2 cellular contexts compared by ENCODE assay signal in genomic region chr16:13463619-13464018, GRCh38.
TF ChIP-seq lines count a peak whose summit lies in the region.

No MANE protein-coding gene starts in this region.

TF ChIP-seq in liver, 16 proteins besides CTCF, POLR2A, EP300 and RAD21 (continued from another document):
- TF ChIP-seq, protein P1, sequence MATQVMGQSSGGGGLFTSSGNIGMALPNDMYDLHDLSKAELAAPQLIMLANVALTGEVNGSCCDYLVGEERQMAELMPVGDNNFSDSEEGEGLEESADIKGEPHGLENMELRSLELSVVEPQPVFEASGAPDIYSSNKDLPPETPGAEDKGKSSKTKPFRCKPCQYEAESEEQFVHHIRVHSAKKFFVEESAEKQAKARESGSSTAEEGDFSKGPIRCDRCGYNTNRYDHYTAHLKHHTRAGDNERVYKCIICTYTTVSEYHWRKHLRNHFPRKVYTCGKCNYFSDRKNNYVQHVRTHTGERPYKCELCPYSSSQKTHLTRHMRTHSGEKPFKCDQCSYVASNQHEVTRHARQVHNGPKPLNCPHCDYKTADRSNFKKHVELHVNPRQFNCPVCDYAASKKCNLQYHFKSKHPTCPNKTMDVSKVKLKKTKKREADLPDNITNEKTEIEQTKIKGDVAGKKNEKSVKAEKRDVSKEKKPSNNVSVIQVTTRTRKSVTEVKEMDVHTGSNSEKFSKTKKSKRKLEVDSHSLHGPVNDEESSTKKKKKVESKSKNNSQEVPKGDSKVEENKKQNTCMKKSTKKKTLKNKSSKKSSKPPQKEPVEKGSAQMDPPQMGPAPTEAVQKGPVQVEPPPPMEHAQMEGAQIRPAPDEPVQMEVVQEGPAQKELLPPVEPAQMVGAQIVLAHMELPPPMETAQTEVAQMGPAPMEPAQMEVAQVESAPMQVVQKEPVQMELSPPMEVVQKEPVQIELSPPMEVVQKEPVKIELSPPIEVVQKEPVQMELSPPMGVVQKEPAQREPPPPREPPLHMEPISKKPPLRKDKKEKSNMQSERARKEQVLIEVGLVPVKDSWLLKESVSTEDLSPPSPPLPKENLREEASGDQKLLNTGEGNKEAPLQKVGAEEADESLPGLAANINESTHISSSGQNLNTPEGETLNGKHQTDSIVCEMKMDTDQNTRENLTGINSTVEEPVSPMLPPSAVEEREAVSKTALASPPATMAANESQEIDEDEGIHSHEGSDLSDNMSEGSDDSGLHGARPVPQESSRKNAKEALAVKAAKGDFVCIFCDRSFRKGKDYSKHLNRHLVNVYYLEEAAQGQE (IDR thresholded peaks at IDR 0.05) = peak; percentile 23
- TF ChIP-seq FOXA2 (IDR thresholded peaks at IDR 0.05) = peak; percentile 49
- peak in 1 of 2 donors; percentile 29 for TF ChIP-seq GABPA (IDR thresholded peaks at IDR 0.05 in 1 of 2, conservative IDR thresholded peaks at IDR 0.05 in 1 of 2)
- no peak for TF ChIP-seq NR2F2 (IDR thresholded peaks at IDR 0.05)
- TF ChIP-seq, protein P2, sequence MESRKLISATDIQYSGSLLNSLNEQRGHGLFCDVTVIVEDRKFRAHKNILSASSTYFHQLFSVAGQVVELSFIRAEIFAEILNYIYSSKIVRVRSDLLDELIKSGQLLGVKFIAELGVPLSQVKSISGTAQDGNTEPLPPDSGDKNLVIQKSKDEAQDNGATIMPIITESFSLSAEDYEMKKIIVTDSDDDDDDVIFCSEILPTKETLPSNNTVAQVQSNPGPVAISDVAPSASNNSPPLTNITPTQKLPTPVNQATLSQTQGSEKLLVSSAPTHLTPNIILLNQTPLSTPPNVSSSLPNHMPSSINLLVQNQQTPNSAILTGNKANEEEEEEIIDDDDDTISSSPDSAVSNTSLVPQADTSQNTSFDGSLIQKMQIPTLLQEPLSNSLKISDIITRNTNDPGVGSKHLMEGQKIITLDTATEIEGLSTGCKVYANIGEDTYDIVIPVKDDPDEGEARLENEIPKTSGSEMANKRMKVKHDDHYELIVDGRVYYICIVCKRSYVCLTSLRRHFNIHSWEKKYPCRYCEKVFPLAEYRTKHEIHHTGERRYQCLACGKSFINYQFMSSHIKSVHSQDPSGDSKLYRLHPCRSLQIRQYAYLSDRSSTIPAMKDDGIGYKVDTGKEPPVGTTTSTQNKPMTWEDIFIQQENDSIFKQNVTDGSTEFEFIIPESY (IDR thresholded peaks at IDR 0.05) = peak; percentile 65
- peak; percentile 27 for TF ChIP-seq YY1 (IDR thresholded peaks at IDR 0.05)
- peak; percentile 34 for TF ChIP-seq FOXA1 (IDR thresholded peaks at IDR 0.05)
- TF ChIP-seq, protein P3, sequence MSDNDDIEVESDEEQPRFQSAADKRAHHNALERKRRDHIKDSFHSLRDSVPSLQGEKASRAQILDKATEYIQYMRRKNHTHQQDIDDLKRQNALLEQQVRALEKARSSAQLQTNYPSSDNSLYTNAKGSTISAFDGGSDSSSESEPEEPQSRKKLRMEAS (IDR thresholded peaks at IDR 0.05) = peak; percentile 63
- TF ChIP-seq HNF4A (conservative IDR thresholded peaks at IDR 0.05) = peak; percentile 51 to 70
- no peak for TF ChIP-seq HNF4G (IDR thresholded peaks at IDR 0.05)

TF ChIP-seq in HepG2, 621 proteins besides CTCF, POLR2A, EP300 and RAD21 (continued from another document):
- TF ChIP-seq, protein P4, sequence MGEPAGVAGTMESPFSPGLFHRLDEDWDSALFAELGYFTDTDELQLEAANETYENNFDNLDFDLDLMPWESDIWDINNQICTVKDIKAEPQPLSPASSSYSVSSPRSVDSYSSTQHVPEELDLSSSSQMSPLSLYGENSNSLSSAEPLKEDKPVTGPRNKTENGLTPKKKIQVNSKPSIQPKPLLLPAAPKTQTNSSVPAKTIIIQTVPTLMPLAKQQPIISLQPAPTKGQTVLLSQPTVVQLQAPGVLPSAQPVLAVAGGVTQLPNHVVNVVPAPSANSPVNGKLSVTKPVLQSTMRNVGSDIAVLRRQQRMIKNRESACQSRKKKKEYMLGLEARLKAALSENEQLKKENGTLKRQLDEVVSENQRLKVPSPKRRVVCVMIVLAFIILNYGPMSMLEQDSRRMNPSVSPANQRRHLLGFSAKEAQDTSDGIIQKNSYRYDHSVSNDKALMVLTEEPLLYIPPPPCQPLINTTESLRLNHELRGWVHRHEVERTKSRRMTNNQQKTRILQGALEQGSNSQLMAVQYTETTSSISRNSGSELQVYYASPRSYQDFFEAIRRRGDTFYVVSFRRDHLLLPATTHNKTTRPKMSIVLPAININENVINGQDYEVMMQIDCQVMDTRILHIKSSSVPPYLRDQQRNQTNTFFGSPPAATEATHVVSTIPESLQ (CRISPR knock-in tag; conservative IDR thresholded peaks at IDR 0.05) = no peak
- no peak for TF ChIP-seq ZNF180 (CRISPR knock-in tag; IDR thresholded peaks at IDR 0.05; ENCODE audit: borderline replicate concordance, low read depth)
- TF ChIP-seq REXO4 (CRISPR knock-in tag; IDR thresholded peaks at IDR 0.05; ENCODE audit: borderline replicate concordance) = no peak
- no peak for TF ChIP-seq BCL3 (CRISPR knock-in tag; IDR thresholded peaks at IDR 0.05)
- TF ChIP-seq TARDBP (CRISPR knock-in tag; IDR thresholded peaks at IDR 0.05) = no peak
- no peak for TF ChIP-seq CHD4 (IDR thresholded peaks at IDR 0.05; ENCODE audit: borderline replicate concordance, low read length)
